9 cellular contexts compared by ENCODE assay signal in genomic region chr9:21455320-21455719, GRCh38. TPM values are rescaled to one million over a fixed set of nuclear protein-coding genes. Genes with fewer than 3 reads are reported as not detected.
DNase-seq lines count a peak whose midpoint lies in the region; ATAC-seq lines count a peak whose summit lies in the region.
"Had no signal": no experiment of that assay in that cellular context is flagged by ENCODE, and none has a peak within 500 bp of the region (broad histone marks: within the 10 kb centered on the region; RNA-seq: fewer than 3 reads in every experiment).

No MANE protein-coding gene starts in this region.

- intact Hi-C loops in sciatic nerve (cut with DNase I) = no loop called here

- ATAC-seq in GM19397 (IDR thresholded peaks at IDR 0.05; ENCODE audit: unreplicated experiment) (peak; percentile 93), HG03442 (IDR thresholded peaks at IDR 0.05; ENCODE audit: unreplicated experiment) (peak; percentile 90), sciatic nerve (peak; percentile 41)

- peaks cover 6% of the 10 kb centered on the region for H3K27me3 Mint-ChIP-seq in activated T-cell treated with anti-CD3 and anti-CD28 coated beads, Interleukin-2, amount 50 U/mL, for 24 hours

- H3K4me3 Mint-ChIP-seq in activated T-cell treated with anti-CD3 and anti-CD28 coated beads, Interleukin-2, amount 50 U/mL, for 24 hours = no peak overlapping the region

- DNase-seq in DMS53 treated with DMSO at 0.1 percent for 48 hours (lab: John Stamatoyannopoulos, UW; ENCODE audit: unreplicated experiment) (peak; percentile 10), T follicular helper cell (ENCODE audit: low read depth) (peak; percentile 3), fibroblast of the conjunctiva (ENCODE audit: low read depth) (peak; percentile 1), sciatic nerve (ENCODE audit: low spot score) (no peak), DMS79 treated with DMSO at 0.1 percent for 48 hours (lab: John Stamatoyannopoulos, UW) (no peak)
- no peak for DNase-seq in activated T-cell treated with anti-CD3 and anti-CD28 coated beads, Interleukin-2, amount 50 U/mL, for 24 hours

- no peak overlapping the region for H3K27ac Mint-ChIP-seq in activated T-cell treated with anti-CD3 and anti-CD28 coated beads, Interleukin-2, amount 50 U/mL, for 24 hours

- H3K36me3 Mint-ChIP-seq in activated T-cell treated with anti-CD3 and anti-CD28 coated beads, Interleukin-2, amount 50 U/mL, for 24 hours (ENCODE audit: low read depth) = no peaks in the 10 kb centered on the region

- H3K9me3 Mint-ChIP-seq in activated T-cell treated with anti-CD3 and anti-CD28 coated beads, Interleukin-2, amount 50 U/mL, for 24 hours = no peaks in the 10 kb centered on the region

- H3K4me1 Mint-ChIP-seq in activated T-cell treated with anti-CD3 and anti-CD28 coated beads, Interleukin-2, amount 50 U/mL, for 24 hours (ENCODE audit: low read depth) = no peaks in the 10 kb centered on the region

RNA-seq across cellular contexts. Expression of gene IFNA1, which starts 15.1 kb away (rescaled TPM):
- total RNA-seq in sciatic nerve = not detected
- total RNA-seq: T-helper 2 cell treated with Interferon-gamma antibody and Interleukin-4, amounts not matched to agents 100 ng/mL and 5 ng/mL, for 36 hours had no signal

RNA-seq across cellular contexts. Expression of gene IFNE, which starts 26.8 kb away (rescaled TPM):
- total RNA-seq in sciatic nerve = not detected
- total RNA-seq: T-helper 2 cell treated with Interferon-gamma antibody and Interleukin-4, amounts not matched to agents 100 ng/mL and 5 ng/mL, for 36 hours had no signal

RNA-seq across cellular contexts. Expression of gene IFNA8, which starts 46.4 kb away (rescaled TPM):
- not detected for total RNA-seq in sciatic nerve
- total RNA-seq: T-helper 2 cell treated with Interferon-gamma antibody and Interleukin-4, amounts not matched to agents 100 ng/mL and 5 ng/mL, for 36 hours had no signal

Comparison
In these comparisons a context has a peak if more than half of its experiments do, and no peak if none do; other contexts are left out.
1. DNase-seq: peak in DMS53 treated with DMSO at 0.1 percent for 48 hours (single experiment), T follicular helper cell (single experiment) and fibroblast of the conjunctiva (single experiment); none in sciatic nerve (single experiment), activated T-cell treated with anti-CD3 and anti-CD28 coated beads, Interleukin-2, amount 50 U/mL, for 24 hours (single experiment) and DMS79 treated with DMSO at 0.1 percent for 48 hours (single experiment).
2. ATAC-seq: peak in every context shown above with its lines; median percentile 93 in GM19397; 90 in HG03442; 41 in sciatic nerve.